Comparison of ENCODE assay signal across 11 cellular contexts in genomic region chr7:46486264-46487206, GRCh38.
DNase-seq lines count a peak whose midpoint lies in the region; ATAC-seq and TF ChIP-seq lines count a peak whose summit lies in the region.
"Had no signal": no experiment of that assay in that cellular context is flagged by ENCODE, and none has a peak within 500 bp of the region (broad histone marks: within the 10 kb centered on the region; RNA-seq: fewer than 3 reads in every experiment).

No MANE protein-coding gene starts in this region.

- H3K4me1 ChIP-seq in PC-9 (replicated peaks; ENCODE audit: insufficient read depth), result peaks cover 26% of the 10 kb centered on the region
- H3K4me1 ChIP-seq in fibroblast of lung (ENCODE audit: control insufficient read depth, extremely low read depth, insufficient read depth, low read length), result peaks cover 15% of the 10 kb centered on the region

- ATAC-seq in activated T-helper 17 cell treated with anti-CD3 and anti-CD28 coated beads, Interleukin-2, amount 50 U/mL, for 72 hours (replicated peaks), result no peak
- ATAC-seq: stimulated activated memory B cell treated with anti-CD40 and anti-IgM and Interleukin-4, amounts not matched to agents 10 μg/mL and 1 μg/mL and 100 μg/mL, for 72 hours had no signal

- CTCF ChIA-PET in PC-9 (lab: Charles Lee), result interaction anchor here (1.6 kb wide), 1 partner anchor 568 kb away, joined by 4 read pairs; no protein-coding TSS in a partner anchor

- H3K4me2 ChIP-seq in PC-9, result no peak overlapping the region
- no peak overlapping the region for H3K4me2 ChIP-seq in fibroblast of lung (ENCODE audit: extremely low read depth, insufficient read depth, low read length)

- H3K9ac ChIP-seq in fibroblast of lung (ENCODE audit: insufficient read depth, low read length), result no peak overlapping the region

- POLR2A ChIA-PET in PC-9 (lab: Charles Lee; ENCODE audit: unreplicated experiment), result interaction anchor here (0.7 kb wide), 2 partner anchors 196 to 424 kb away, joined by 3 to 4 read pairs; no protein-coding TSS in a partner anchor

- H4K20me1 ChIP-seq in PC-9 (ENCODE audit: insufficient read depth) (no peaks in the 10 kb centered on the region), fibroblast of lung (ENCODE audit: control insufficient read depth, extremely low read depth, insufficient read depth, low read length) (no peaks in the 10 kb centered on the region)

- peaks cover 13% of the 10 kb centered on the region; the same call in 1 of the 2 replicates for H3F3A ChIP-seq in PC-9 (ENCODE audit: insufficient read depth, low read depth)

- H3K27me3 Mint-ChIP-seq in activated CD4-positive, alpha-beta T cell treated with anti-CD3 and anti-CD28 coated beads, Interleukin-2, amount 10 ng/mL, durations not matched to agents 24 days and 14 days, result no peaks in the 10 kb centered on the region
- no peaks in the 10 kb centered on the region for H3K27me3 Mint-ChIP-seq in activated T-helper 17 cell treated with anti-CD3 and anti-CD28 coated beads, Interleukin-2, amount 50 U/mL, for 72 hours
- H3K27me3 Mint-ChIP-seq: CD4-positive, CD25-positive, alpha-beta regulatory T cell; central memory CD8-positive, alpha-beta T cell; stimulated activated memory B cell treated with anti-CD40 and anti-IgM and Interleukin-4, amounts not matched to agents 10 μg/mL and 1 μg/mL and 100 μg/mL, for 72 hours had no signal

- H2AFZ ChIP-seq in PC-9, result no peak overlapping the region
- no peak overlapping the region for H2AFZ ChIP-seq in fibroblast of lung (ENCODE audit: low read length)

- no peak overlapping the region for H3K4me3 Mint-ChIP-seq in activated CD4-positive, alpha-beta T cell treated with anti-CD3 and anti-CD28 coated beads, Interleukin-2, amount 10 ng/mL, durations not matched to agents 24 days and 14 days
- H3K4me3 Mint-ChIP-seq in activated T-helper 17 cell treated with anti-CD3 and anti-CD28 coated beads, Interleukin-2, amount 50 U/mL, for 72 hours, result no peak overlapping the region
- H3K4me3 Mint-ChIP-seq: CD4-positive, CD25-positive, alpha-beta regulatory T cell; central memory CD8-positive, alpha-beta T cell; stimulated activated memory B cell treated with anti-CD40 and anti-IgM and Interleukin-4, amounts not matched to agents 10 μg/mL and 1 μg/mL and 100 μg/mL, for 72 hours had no signal

- no peaks in the 10 kb centered on the region for H3K36me3 ChIP-seq in PC-9 (ENCODE audit: low read depth)
- no peaks in the 10 kb centered on the region for H3K36me3 ChIP-seq in fibroblast of lung (ENCODE audit: control insufficient read depth, insufficient read depth, low read length)

- intact Hi-C loops in PC-9 (cut with micrococcal nuclease; ENCODE audit: unreplicated experiment), result loop anchor here (5.0 kb wide), 1 partner anchor 266 kb away; no protein-coding TSS in a partner anchor
- intact Hi-C loops in activated CD4-positive, alpha-beta T cell treated with anti-CD3 and anti-CD28 coated beads, Interleukin-2, amount 10 ng/mL, durations not matched to agents 24 days and 14 days (cut with micrococcal nuclease), result no loop called here

- TF ChIP-seq CTCF in AG09319 (IDR thresholded peaks at IDR 0.05; ENCODE audit: low read depth, low read length), result no peak
- TF ChIP-seq CTCF in PC-9 (conservative IDR thresholded peaks at IDR 0.05), result no peak
- no peak for TF ChIP-seq CTCF in fibroblast of lung (conservative IDR thresholded peaks at IDR 0.05 in 1 of 2, IDR thresholded peaks at IDR 0.05 in 1 of 2; ENCODE audit: low read depth in 1 of 2, low read length in 2 of 2)

- no TSS peak for BruUV-seq in PC-9 (replicated peaks; lab: Mats Ljungman, UMichigan)

- H3K27me3 ChIP-seq in PC-9 (ENCODE audit: insufficient read depth, low read depth) (no peaks in the 10 kb centered on the region), fibroblast of lung (ENCODE audit: control insufficient read depth, insufficient read depth, low read length) (no peaks in the 10 kb centered on the region)

- peaks cover 4% of the 10 kb centered on the region for H3K9me3 Mint-ChIP-seq in activated CD4-positive, alpha-beta T cell treated with anti-CD3 and anti-CD28 coated beads, Interleukin-2, amount 10 ng/mL, durations not matched to agents 24 days and 14 days
- H3K9me3 Mint-ChIP-seq in activated T-helper 17 cell treated with anti-CD3 and anti-CD28 coated beads, Interleukin-2, amount 50 U/mL, for 72 hours, result peaks cover 5% of the 10 kb centered on the region

- H3K4me1 Mint-ChIP-seq in activated CD4-positive, alpha-beta T cell treated with anti-CD3 and anti-CD28 coated beads, Interleukin-2, amount 10 ng/mL, durations not matched to agents 24 days and 14 days, result no peaks in the 10 kb centered on the region
- H3K4me1 Mint-ChIP-seq in activated T-helper 17 cell treated with anti-CD3 and anti-CD28 coated beads, Interleukin-2, amount 50 U/mL, for 72 hours, result no peaks in the 10 kb centered on the region
- H3K4me1 Mint-ChIP-seq: CD4-positive, CD25-positive, alpha-beta regulatory T cell; central memory CD8-positive, alpha-beta T cell; stimulated activated memory B cell treated with anti-CD40 and anti-IgM and Interleukin-4, amounts not matched to agents 10 μg/mL and 1 μg/mL and 100 μg/mL, for 72 hours had no signal

- no peaks in the 10 kb centered on the region for H3K9me2 ChIP-seq in PC-9 (ENCODE audit: insufficient read depth)

- peaks cover 9% of the 10 kb centered on the region for H3K9me3 ChIP-seq in PC-9 (ENCODE audit: insufficient read depth, low read depth)
- H3K9me3 ChIP-seq in fibroblast of lung (ENCODE audit: control insufficient read depth, insufficient read depth, low read depth, low read length), result no peaks in the 10 kb centered on the region

- no peaks in the 10 kb centered on the region for H3K79me2 ChIP-seq in PC-9 (ENCODE audit: low read depth)
- H3K79me2 ChIP-seq in fibroblast of lung (ENCODE audit: control insufficient read depth, insufficient read depth, low read length), result no peaks in the 10 kb centered on the region

- peak overlapping the region; percentile 18 for H3K27ac ChIP-seq in PC-9
- no peak overlapping the region for H3K27ac ChIP-seq in fibroblast of lung (ENCODE audit: insufficient read depth, low read length)

- no peak overlapping the region for H3K27ac Mint-ChIP-seq in activated CD4-positive, alpha-beta T cell treated with anti-CD3 and anti-CD28 coated beads, Interleukin-2, amount 10 ng/mL, durations not matched to agents 24 days and 14 days
- H3K27ac Mint-ChIP-seq in activated T-helper 17 cell treated with anti-CD3 and anti-CD28 coated beads, Interleukin-2, amount 50 U/mL, for 72 hours, result no peak overlapping the region
- H3K27ac Mint-ChIP-seq: CD4-positive, CD25-positive, alpha-beta regulatory T cell; stimulated activated memory B cell treated with anti-CD40 and anti-IgM and Interleukin-4, amounts not matched to agents 10 μg/mL and 1 μg/mL and 100 μg/mL, for 72 hours had no signal

- H3K36me3 Mint-ChIP-seq in activated CD4-positive, alpha-beta T cell treated with anti-CD3 and anti-CD28 coated beads, Interleukin-2, amount 10 ng/mL, durations not matched to agents 24 days and 14 days (ENCODE audit: low read depth), result no peaks in the 10 kb centered on the region
- no peaks in the 10 kb centered on the region for H3K36me3 Mint-ChIP-seq in activated T-helper 17 cell treated with anti-CD3 and anti-CD28 coated beads, Interleukin-2, amount 50 U/mL, for 72 hours (ENCODE audit: low read depth)
- H3K36me3 Mint-ChIP-seq: CD4-positive, CD25-positive, alpha-beta regulatory T cell; stimulated activated memory B cell treated with anti-CD40 and anti-IgM and Interleukin-4, amounts not matched to agents 10 μg/mL and 1 μg/mL and 100 μg/mL, for 72 hours had no signal

- DNase-seq in AG09319 (ENCODE audit: extremely low read depth, low read depth) (peak; percentile 20), PC-9 (no peak), fibroblast of lung (ENCODE audit: low read depth in 2 of 2) (peak; percentile 84 to 90), non-pigmented ciliary epithelial cell (ENCODE audit: low read depth) (peak; percentile 48), OCI-M2 (lab: John Stamatoyannopoulos, UW; ENCODE audit: unreplicated experiment) (no peak)
- DNase-seq in activated CD4-positive, alpha-beta T cell treated with anti-CD3 and anti-CD28 coated beads, Interleukin-2, amount 10 ng/mL, durations not matched to agents 24 days and 14 days, result no peak
- DNase-seq in activated T-cell treated with anti-CD3 and anti-CD28 coated beads, Interleukin-2, amount 50 U/mL, for 1 hour, result no peak
- DNase-seq: CD4-positive, CD25-positive, alpha-beta regulatory T cell had no signal

- H3K4me3 ChIP-seq in PC-9, result no peak overlapping the region
- no peak overlapping the region for H3K4me3 ChIP-seq in fibroblast of lung (replicated peaks in 1 of 4; ENCODE audit: control extremely low read depth in 1 of 4, insufficient read depth in 1 of 4, low read depth in 3 of 4, low read length in 4 of 4)

Comparison
In these comparisons a context has a peak if more than half of its experiments do, and no peak if none do; other contexts are left out.
1. DNase-seq: peak in AG09319 (single experiment), fibroblast of lung (2 of 2) and non-pigmented ciliary epithelial cell (single experiment); none in PC-9 (0 of 2), activated CD4-positive, alpha-beta T cell treated with anti-CD3 and anti-CD28 coated beads, Interleukin-2, amount 10 ng/mL, durations not matched to agents 24 days and 14 days (single experiment), activated T-cell treated with anti-CD3 and anti-CD28 coated beads, Interleukin-2, amount 50 U/mL, for 1 hour (single experiment) and OCI-M2 (single experiment).